9 cellular contexts compared by ENCODE assay signal in genomic region chr1:192538407-192539311, GRCh38. TPM values are rescaled to one million over a fixed set of nuclear protein-coding genes. Genes with fewer than 3 reads are reported as not detected.
DNase-seq lines count a peak whose midpoint lies in the region; ATAC-seq and TF ChIP-seq lines count a peak whose summit lies in the region.
"Had no signal": no experiment of that assay in that cellular context is flagged by ENCODE, and none has a peak within 500 bp of the region (broad histone marks: within the 10 kb centered on the region; RNA-seq: fewer than 3 reads in every experiment).

No MANE protein-coding gene starts in this region.

- WGBS in mammary epithelial cell (ENCODE audit: low coverage, missing lambda C conversion rate) = 77% methylated on average over 3 of the region's 3 CpGs
- 15 to 23% (median 16%) methylated on average over 3 of the region's 3 CpGs for WGBS in ovary, 3 donors

- H3K27me3 ChIP-seq in mammary epithelial cell (ENCODE audit: insufficient read depth, low read length) = no peaks in the 10 kb centered on the region
- H3K27me3 ChIP-seq in ovary = no peaks in the 10 kb centered on the region
- no peaks in the 10 kb centered on the region for H3K27me3 ChIP-seq in H7 (ENCODE audit: control insufficient read depth, insufficient read depth, low read length)

- TF ChIP-seq CTCF in MCF 10A (IDR thresholded peaks at IDR 0.05; ENCODE audit: unreplicated experiment) = no peak
- TF ChIP-seq CTCF in mammary epithelial cell (conservative IDR thresholded peaks at IDR 0.05 in 1 of 2, IDR thresholded peaks at IDR 0.05 in 1 of 2; ENCODE audit: extremely low read depth in 1 of 2, insufficient read depth in 1 of 2, low read depth in 1 of 2, low read length in 2 of 2) = no peak
- TF ChIP-seq CTCF in ovary (IDR thresholded peaks at IDR 0.05) = no peak

- no TSS peak for BruUV-seq in MCF 10A (replicated peaks; lab: Mats Ljungman, UMichigan)
- no TSS peak for BruUV-seq in mammary epithelial cell (replicated peaks; lab: Mats Ljungman, UMichigan)

- no peak overlapping the region for H2AFZ ChIP-seq in mammary epithelial cell (ENCODE audit: low read depth, low read length)

- CTCF ChIA-PET in MCF 10A (lab: Yijun Ruan, JAX) = interaction anchor here (0.6 to 3.4 kb wide), 6 partner anchors 12 to 168 kb away, joined by 3 to 13 read pairs (median 6); no protein-coding TSS in a partner anchor
- CTCF ChIA-PET in mammary epithelial cell (lab: Charles Lee; ENCODE audit: low non-redundant PET) = no interaction called here

- TF ChIP-seq POLR2A in ovary (IDR thresholded peaks at IDR 0.05) = no peak

- H4K20me1 ChIP-seq in mammary epithelial cell (ENCODE audit: insufficient read depth, low read length) = no peaks in the 10 kb centered on the region

- POLR2A ChIA-PET in MCF 10A (lab: Yijun Ruan, JAX) = interaction anchor here (0.8 to 1.3 kb wide), 2 partner anchors 29 to 65 kb away, joined by 3 to 5 read pairs; no protein-coding TSS in a partner anchor

- no peak overlapping the region for H3K9ac ChIP-seq in mammary epithelial cell (ENCODE audit: insufficient read depth, low read length)

- H3K4me3 ChIP-seq in mammary epithelial cell (replicated peaks in 1 of 3; ENCODE audit: insufficient read depth in 1 of 3, low read depth in 2 of 3, low read length in 3 of 3) (no peak overlapping the region), ovary (no peak overlapping the region), H7 (ENCODE audit: insufficient read depth, low read depth, low read length) (no peak overlapping the region)

- no peaks in the 10 kb centered on the region for H3K9me3 Mint-ChIP-seq in MCF 10A (ENCODE audit: unreplicated experiment)
- H3K9me3 Mint-ChIP-seq in T-helper 1 cell treated with Interleukin-12 subunit alpha and Interleukin-12 subunit beta and Interleukin-4 antibody, amounts not matched to agents 30 μg/mL and 1 μg/mL, for 36 hours = peaks cover 10% of the 10 kb centered on the region

- no peaks in the 10 kb centered on the region for H3K4me1 ChIP-seq in mammary epithelial cell (ENCODE audit: insufficient read depth, low read length)
- peaks cover 2% of the 10 kb centered on the region for H3K4me1 ChIP-seq in ovary (ENCODE audit: insufficient read depth)

- H3K4me3 Mint-ChIP-seq in MCF 10A (ENCODE audit: unreplicated experiment) = no peak overlapping the region
- H3K4me3 Mint-ChIP-seq in T-helper 1 cell treated with Interleukin-12 subunit alpha and Interleukin-12 subunit beta and Interleukin-4 antibody, amounts not matched to agents 30 μg/mL and 1 μg/mL, for 36 hours = peak overlapping the region; percentile 64

- no peaks in the 10 kb centered on the region for H3K79me2 ChIP-seq in mammary epithelial cell (ENCODE audit: insufficient read depth, low read length)

- no peaks in the 10 kb centered on the region for H3K4me1 Mint-ChIP-seq in MCF 10A (ENCODE audit: insufficient read depth, unreplicated experiment)
- peaks cover 47% of the 10 kb centered on the region for H3K4me1 Mint-ChIP-seq in T-helper 1 cell treated with Interleukin-12 subunit alpha and Interleukin-12 subunit beta and Interleukin-4 antibody, amounts not matched to agents 30 μg/mL and 1 μg/mL, for 36 hours (ENCODE audit: low read depth)

- H3K27ac ChIP-seq in mammary epithelial cell (ENCODE audit: insufficient read depth, low read depth, low read length) (no peak overlapping the region), ovary (peak overlapping the region in 1 of 2 donors; percentile 19)

- H3K27ac Mint-ChIP-seq in MCF 10A (ENCODE audit: low read depth, unreplicated experiment) = peak overlapping the region; percentile 84
- peak overlapping the region; percentile 90 for H3K27ac Mint-ChIP-seq in T-helper 1 cell treated with Interleukin-12 subunit alpha and Interleukin-12 subunit beta and Interleukin-4 antibody, amounts not matched to agents 30 μg/mL and 1 μg/mL, for 36 hours

- intact Hi-C loops in MCF 10A (cut with micrococcal nuclease) (no loop called here), mammary epithelial cell (cut with micrococcal nuclease) (no loop called here), ovary (cut with DNase I) (no loop called here)

- H3K36me3 ChIP-seq in mammary epithelial cell (ENCODE audit: insufficient read depth, low read length) (no peaks in the 10 kb centered on the region), ovary (no peaks in the 10 kb centered on the region), H7 (replicated peaks; ENCODE audit: control insufficient read depth, insufficient read depth, low read length) (no peaks in the 10 kb centered on the region)

- H3K4me2 ChIP-seq in mammary epithelial cell (ENCODE audit: insufficient read depth, low read depth, low read length) = no peak overlapping the region

- H3K36me3 Mint-ChIP-seq in MCF 10A (ENCODE audit: insufficient read depth, unreplicated experiment) = no peaks in the 10 kb centered on the region
- peaks cover 7% of the 10 kb centered on the region for H3K36me3 Mint-ChIP-seq in T-helper 1 cell treated with Interleukin-12 subunit alpha and Interleukin-12 subunit beta and Interleukin-4 antibody, amounts not matched to agents 30 μg/mL and 1 μg/mL, for 36 hours (ENCODE audit: low read depth)

- peak; percentile 85 for ATAC-seq in HG03045 (IDR thresholded peaks at IDR 0.05; ENCODE audit: unreplicated experiment)

- H3K27me3 Mint-ChIP-seq in MCF 10A (ENCODE audit: insufficient read depth, unreplicated experiment) = no peaks in the 10 kb centered on the region
- no peaks in the 10 kb centered on the region for H3K27me3 Mint-ChIP-seq in T-helper 1 cell treated with Interleukin-12 subunit alpha and Interleukin-12 subunit beta and Interleukin-4 antibody, amounts not matched to agents 30 μg/mL and 1 μg/mL, for 36 hours (ENCODE audit: low read depth)

- no peak for TF ChIP-seq EP300 in ovary (IDR thresholded peaks at IDR 0.05)

- in situ Hi-C loops in mammary epithelial cell (cut with MboI; ENCODE audit: low sequenced_read_pairs in 2 of 2) = no loop called here

- dilution Hi-C loops in mammary epithelial cell (cut with HindIII; ENCODE audit: low sequenced_read_pairs) = no loop called here

- no peaks in the 10 kb centered on the region for H3K9me3 ChIP-seq in mammary epithelial cell (replicated peaks; ENCODE audit: insufficient read depth, low read length)
- H3K9me3 ChIP-seq in ovary = no peaks in the 10 kb centered on the region

- DNase-seq in MCF 10A (ENCODE audit: unreplicated experiment) = no peak
- DNase-seq in mammary epithelial cell = no peak
- peak; percentile 40 for DNase-seq in iris pigment epithelial cell (ENCODE audit: low read depth)
- no peak for DNase-seq in ovary
- no peak for DNase-seq in NCI-H1436 treated with DMSO at 0.1 percent for 48 hours (lab: John Stamatoyannopoulos, UW)
- no peak for DNase-seq in H7

RNA-seq across cellular contexts. Expression of gene RGS1, which starts 36.9 kb away (rescaled TPM):
- total RNA-seq in MCF 10A (2022) (not detected in 2 replicates), mammary epithelial cell (not detected), ovary (100 to 1,000 TPM in 1 of 7 donors, 10 to 100 TPM in 4, 1 to 10 TPM in 2; 7.5 to 129 (median 17.3) TPM)
- polyA plus RNA-seq in mammary epithelial cell (not detected), ovary (10 to 100 TPM in 1 of 2 donors, 1 to 10 TPM in 1; 8.7 to 11.8 TPM)
- not detected for polyA minus RNA-seq in mammary epithelial cell
- total RNA-seq in H7 (2014; rRNA removed; shearing (Covaris generic)) = 0.07 TPM in 1 of 2 replicates, not detected in the other
- total RNA-seq: dermis microvascular lymphatic vessel endothelial cell had no signal
